9 cellular contexts compared by ENCODE assay signal in genomic region chr3:129005526-129006303, GRCh38. TPM values are rescaled to one million over a fixed set of nuclear protein-coding genes. Genes with fewer than 3 reads are reported as not detected.
DNase-seq lines count a peak whose midpoint lies in the region; ATAC-seq and TF ChIP-seq lines count a peak whose summit lies in the region.
"Had no signal": no experiment of that assay in that cellular context is flagged by ENCODE, and none has a peak within 500 bp of the region (broad histone marks: within the 10 kb centered on the region; RNA-seq: fewer than 3 reads in every experiment).

No MANE protein-coding gene starts in this region.

- no peak overlapping the region for H3K27ac Mint-ChIP-seq in endothelial cell (ENCODE audit: unreplicated experiment)
- H3K27ac Mint-ChIP-seq in naive thymus-derived CD4-positive, alpha-beta T cell, result peak overlapping the region in 5 of 9 donors; percentile 19 to 87 (median 60)
- H3K27ac Mint-ChIP-seq in activated naive CD4-positive, alpha-beta T cell treated with anti-CD3 and anti-CD28 coated beads for 36 hours, result no peak overlapping the region

- no peaks in the 10 kb centered on the region for H3K79me2 ChIP-seq in DND-41 (ENCODE audit: insufficient read depth, low read length)

- DNase-seq in DND-41, result peak; percentile 23
- peak; percentile 54 for DNase-seq in MG63
- no peak for DNase-seq in endothelial cell (ENCODE audit: low spot score)
- DNase-seq in naive thymus-derived CD4-positive, alpha-beta T cell, result no peak
- DNase-seq in dedifferentiated amniotic fluid mesenchymal stem cell (ENCODE audit: extremely low spot score), result no peak
- DNase-seq in COLO829 (ENCODE audit: low spot score), result no peak
- no peak for DNase-seq in activated naive CD4-positive, alpha-beta T cell treated with anti-CD3 and anti-CD28 coated beads for 36 hours
- DNase-seq: nucleus accumbens had no signal

- no peak overlapping the region for H3K4me3 ChIP-seq in DND-41 (ENCODE audit: low read depth in 1 of 2, low read length in 2 of 2)
- H3K4me3 ChIP-seq in MG63, result no peak overlapping the region
- H3K4me3 ChIP-seq in naive thymus-derived CD4-positive, alpha-beta T cell (ENCODE audit: low read length), result no peak overlapping the region

- intact Hi-C loops in naive thymus-derived CD4-positive, alpha-beta T cell (cut with micrococcal nuclease), result no loop called here
- intact Hi-C loops in activated naive CD4-positive, alpha-beta T cell treated with anti-CD3 and anti-CD28 coated beads for 36 hours (cut with micrococcal nuclease), result no loop called here

- no peak overlapping the region for H3K4me2 ChIP-seq in DND-41 (ENCODE audit: insufficient read depth, low read length)

- H3K27me3 Mint-ChIP-seq in endothelial cell (ENCODE audit: unreplicated experiment), result peaks cover 19% of the 10 kb centered on the region
- H3K27me3 Mint-ChIP-seq in naive thymus-derived CD4-positive, alpha-beta T cell, result peaks cover 13 to 43% (median 15%) of the 10 kb centered on the region in 5 donors
- H3K27me3 Mint-ChIP-seq in activated naive CD4-positive, alpha-beta T cell treated with anti-CD3 and anti-CD28 coated beads for 36 hours (ENCODE audit: low read depth), result peaks cover 16% of the 10 kb centered on the region

- H4K20me1 ChIP-seq in DND-41 (ENCODE audit: insufficient read depth, low read length), result no peaks in the 10 kb centered on the region

- 0 out of 2 replicates have a peak overlapping the region, but pooled peaks have one; percentile 30 for H2AFZ ChIP-seq in DND-41 (ENCODE audit: low read depth, low read length)

- no peaks in the 10 kb centered on the region for H3K27me3 ChIP-seq in DND-41 (ENCODE audit: insufficient read depth, low read length, poor library complexity)
- peaks cover 26% of the 10 kb centered on the region for H3K27me3 ChIP-seq in MG63
- H3K27me3 ChIP-seq in naive thymus-derived CD4-positive, alpha-beta T cell (ENCODE audit: control insufficient read depth in 2 of 2, insufficient read depth in 2 of 2, low read length in 2 of 2), result peaks cover 5 to 8% of the 10 kb centered on the region in 2 donors

- H3K4me1 ChIP-seq in DND-41 (ENCODE audit: insufficient read depth, low read length), result peaks cover 8% of the 10 kb centered on the region
- H3K4me1 ChIP-seq in naive thymus-derived CD4-positive, alpha-beta T cell (ENCODE audit: control insufficient read depth in 2 of 2, insufficient read depth in 2 of 2, low read length in 2 of 2), result peaks cover 5 to 22% of the 10 kb centered on the region in 2 donors

- H3K9me3 ChIP-seq in DND-41 (ENCODE audit: insufficient read depth, low read length, severe bottlenecking) (no peaks in the 10 kb centered on the region), MG63 (no peaks in the 10 kb centered on the region)
- H3K9me3 ChIP-seq in naive thymus-derived CD4-positive, alpha-beta T cell (ENCODE audit: control insufficient read depth in 2 of 3, low read length in 3 of 3), result no peaks in the 10 kb centered on the region

- no peak overlapping the region for H3K27ac ChIP-seq in DND-41 (ENCODE audit: low read length)
- H3K27ac ChIP-seq in naive thymus-derived CD4-positive, alpha-beta T cell (ENCODE audit: low read depth, low read length), result no peak overlapping the region

- POLR2A ChIA-PET in naive thymus-derived CD4-positive, alpha-beta T cell (lab: Charles Lee), result interaction anchor here (0.6 to 14.6 kb wide), 4 partner anchors 7 to 115 kb away, joined by 3 to 236 read pairs (median 16); no protein-coding TSS in a partner anchor

- peaks cover 32% of the 10 kb centered on the region for H3K4me1 Mint-ChIP-seq in endothelial cell (ENCODE audit: unreplicated experiment)
- peaks cover 24 to 43% (median 37%) of the 10 kb centered on the region in 7 donors for H3K4me1 Mint-ChIP-seq in naive thymus-derived CD4-positive, alpha-beta T cell
- peaks cover 26% of the 10 kb centered on the region for H3K4me1 Mint-ChIP-seq in activated naive CD4-positive, alpha-beta T cell treated with anti-CD3 and anti-CD28 coated beads for 36 hours (ENCODE audit: low read depth)

- ATAC-seq in DND-41 (ENCODE audit: insufficient read depth, low read depth), result peak; percentile 53; the same call in 1 of the 3 replicates
- no peak for ATAC-seq in naive thymus-derived CD4-positive, alpha-beta T cell

- CTCF ChIA-PET in naive thymus-derived CD4-positive, alpha-beta T cell (lab: Charles Lee), result interaction anchor here (0.9 to 7.3 kb wide), 7 partner anchors 9 to 240 kb away, joined by 3 to 117 read pairs (median 6); no protein-coding TSS in a partner anchor
- CTCF ChIA-PET in activated naive CD4-positive, alpha-beta T cell treated with anti-CD3 and anti-CD28 coated beads for 36 hours (lab: Charles Lee), result interaction anchor here (6.6 to 8.4 kb wide), 2 partner anchors 9 to 35 kb away, joined by 25 to 74 read pairs; no protein-coding TSS in a partner anchor

- H3K4me3 Mint-ChIP-seq in endothelial cell (ENCODE audit: unreplicated experiment), result peak overlapping the region; percentile 76
- peak overlapping the region in 8 of 10 donors; percentile 10 to 77 (median 40) for H3K4me3 Mint-ChIP-seq in naive thymus-derived CD4-positive, alpha-beta T cell
- H3K4me3 Mint-ChIP-seq in activated naive CD4-positive, alpha-beta T cell treated with anti-CD3 and anti-CD28 coated beads for 36 hours, result no peak overlapping the region

- H3K36me3 ChIP-seq in DND-41 (ENCODE audit: insufficient read depth, low read length), result no peaks in the 10 kb centered on the region
- H3K36me3 ChIP-seq in MG63, result no peaks in the 10 kb centered on the region
- H3K36me3 ChIP-seq in naive thymus-derived CD4-positive, alpha-beta T cell (ENCODE audit: control insufficient read depth in 2 of 3, insufficient read depth in 3 of 3, low read length in 3 of 3), result no peaks in the 10 kb centered on the region

- no peak overlapping the region for H3K9ac ChIP-seq in DND-41 (ENCODE audit: low read depth, low read length)

- H3K9me3 Mint-ChIP-seq in endothelial cell (ENCODE audit: unreplicated experiment), result no peaks in the 10 kb centered on the region
- H3K9me3 Mint-ChIP-seq in naive thymus-derived CD4-positive, alpha-beta T cell, result no peaks in the 10 kb centered on the region
- H3K9me3 Mint-ChIP-seq in activated naive CD4-positive, alpha-beta T cell treated with anti-CD3 and anti-CD28 coated beads for 36 hours, result no peaks in the 10 kb centered on the region

- H3K36me3 Mint-ChIP-seq in endothelial cell (ENCODE audit: low read depth, unreplicated experiment), result peaks cover 39% of the 10 kb centered on the region
- H3K36me3 Mint-ChIP-seq in naive thymus-derived CD4-positive, alpha-beta T cell, result peaks cover 0 to 3% (median 0%) of the 10 kb centered on the region in 5 donors
- no peaks in the 10 kb centered on the region for H3K36me3 Mint-ChIP-seq in activated naive CD4-positive, alpha-beta T cell treated with anti-CD3 and anti-CD28 coated beads for 36 hours (ENCODE audit: low read depth)

- TF ChIP-seq CTCF in DND-41 (IDR thresholded peaks at IDR 0.05; ENCODE audit: borderline replicate concordance, extremely low read depth, low read length, poor library complexity, severe bottlenecking) (no peak), endothelial cell (IDR thresholded peaks at IDR 0.05; ENCODE audit: unreplicated experiment) (no peak)

RNA-seq across cellular contexts. Expression of gene EFCC1, which starts 4.6 kb away (rescaled TPM):
- total RNA-seq in MG63 (2014; rRNA removed; shearing (Covaris generic); ENCODE audit: low replicate concordance), result not detected in 2 replicates
- total RNA-seq in endothelial cell (ENCODE audit: unreplicated experiment), result 15.9 TPM
- total RNA-seq in naive thymus-derived CD4-positive, alpha-beta T cell, result under 1 TPM in 4 of 5 experiments, not detected in 1; 0.07 to 0.24 (median 0.18) TPM
- polyA plus RNA-seq in naive thymus-derived CD4-positive, alpha-beta T cell, result under 1 TPM; 0.24 to 0.27 TPM
- total RNA-seq in activated naive CD4-positive, alpha-beta T cell treated with anti-CD3 and anti-CD28 coated beads for 36 hours, result under 1 TPM; 0.10 to 0.20 TPM

RNA-seq across cellular contexts. Expression of gene CFAP92, which starts 11.8 kb away (rescaled TPM):
- not detected in 2 replicates for total RNA-seq in MG63 (2014; rRNA removed; shearing (Covaris generic); ENCODE audit: low replicate concordance)
- 3.7 TPM for total RNA-seq in endothelial cell (ENCODE audit: unreplicated experiment)
- 1 to 10 TPM in 2 of 5 experiments, under 1 TPM in 3; 0.10 to 1.4 (median 0.46) TPM for total RNA-seq in naive thymus-derived CD4-positive, alpha-beta T cell
- under 1 TPM; 0.20 to 0.89 TPM for polyA plus RNA-seq in naive thymus-derived CD4-positive, alpha-beta T cell
- under 1 TPM; 0.32 to 0.48 TPM for total RNA-seq in activated naive CD4-positive, alpha-beta T cell treated with anti-CD3 and anti-CD28 coated beads for 36 hours

RNA-seq across cellular contexts. Expression of gene GP9, which starts 54.9 kb away (rescaled TPM):
- total RNA-seq in MG63 (2014; rRNA removed; shearing (Covaris generic); ENCODE audit: low replicate concordance), result not detected in 2 replicates
- 1.5 TPM for total RNA-seq in endothelial cell (ENCODE audit: unreplicated experiment)
- 1 to 10 TPM in 1 of 5 experiments, not detected in 4; 2.5 TPM for total RNA-seq in naive thymus-derived CD4-positive, alpha-beta T cell
- polyA plus RNA-seq in naive thymus-derived CD4-positive, alpha-beta T cell, result not detected
- not detected for total RNA-seq in activated naive CD4-positive, alpha-beta T cell treated with anti-CD3 and anti-CD28 coated beads for 36 hours
- total RNA-seq: glomerular endothelial cell had no signal

Comparison
In these comparisons a context has a peak if more than half of its experiments do, and no peak if none do; other contexts are left out.
1. DNase-seq: peak in DND-41 (single experiment) and MG63 (single experiment); none in endothelial cell (single experiment), naive thymus-derived CD4-positive, alpha-beta T cell (0 of 9), dedifferentiated amniotic fluid mesenchymal stem cell (single experiment), COLO829 (single experiment) and activated naive CD4-positive, alpha-beta T cell treated with anti-CD3 and anti-CD28 coated beads for 36 hours (single experiment).
2. H3K27ac Mint-ChIP-seq: peak in naive thymus-derived CD4-positive, alpha-beta T cell (5 of 9); none in endothelial cell (single experiment) and activated naive CD4-positive, alpha-beta T cell treated with anti-CD3 and anti-CD28 coated beads for 36 hours (single experiment).
3. RNA of gene EFCC1, which starts 4.6 kb away (total RNA-seq): 15.9 TPM in endothelial cell (single experiment); 0.10 to 0.20 TPM in activated naive CD4-positive, alpha-beta T cell treated with anti-CD3 and anti-CD28 coated beads for 36 hours, 0.07 to 0.24 TPM in naive thymus-derived CD4-positive, alpha-beta T cell and not detected in MG63; every median in the first group is over 10 times any median in the second.